ENCODE assay signal across 9 cellular contexts in genomic region chr14:23417269-23417668, GRCh38. TPM values are rescaled to one million over a fixed set of nuclear protein-coding genes. Genes with fewer than 3 reads are reported as not detected.
"Had no signal": no experiment of that assay in that cellular context is flagged by ENCODE, and none has a peak within 500 bp of the region (broad histone marks: within the 10 kb centered on the region; RNA-seq: fewer than 3 reads in every experiment).

No MANE protein-coding gene starts in this region.

RNA-seq across cellular contexts. Expression of gene MYH6, which starts 9.2 kb away (rescaled TPM):
- total RNA-seq: LHCN-M2, MCF 10A, NCI-H460, OCI-LY7, PC-9, RPMI7951, SJCRH30, SK-MEL-5 had no signal

RNA-seq across cellular contexts. Expression of gene MYH7, which starts 18.2 kb away (rescaled TPM):
- total RNA-seq: MCF 10A, NCI-H460, OCI-LY7, PC-9, RPMI7951 had no signal

RNA-seq across cellular contexts. Expression of gene CMTM5, which starts 40.4 kb away (rescaled TPM):
- total RNA-seq: LHCN-M2, MCF 10A, NCI-H460, OCI-LY7, PC-9, SK-MEL-5 had no signal

RNA-seq across cellular contexts. Expression of gene IL25, which starts 44.7 kb away (rescaled TPM):
- total RNA-seq: LHCN-M2, MCF 10A, NCI-H460, OCI-LY7, PC-9, Right ventricle myocardium inferior, RPMI7951, SJCRH30, SK-MEL-5 had no signal
